Comparison of ENCODE assay signal across 27 cellular contexts in genomic region chr6:137646506-137646905, GRCh38.
"Had no signal": no experiment of that assay in that cellular context is flagged by ENCODE, and none has a peak within 500 bp of the region (broad histone marks: within the 10 kb centered on the region; RNA-seq: fewer than 3 reads in every experiment).

No MANE protein-coding gene starts in this region.

- H3K27ac ChIP-seq: adrenal gland, KMS-11, RWPE1, SJCRH30 had no signal

- DNase-seq: activated CD4-positive, alpha-beta T cell treated with anti-CD3 and anti-CD28 coated beads, Interleukin-2, amount 10 ng/mL, durations not matched to agents 24 days and 14 days; activated CD4-positive, alpha-beta T cell treated with anti-CD3 and anti-CD28 coated beads, Interleukin-2, amount 50 U/mL, for 48 hours; activated CD4-positive, CD25-positive, alpha-beta regulatory T cell treated with anti-CD3 and anti-CD28 coated beads, Interleukin-2, amount 50 U/mL, for 72 hours; activated CD8-positive, alpha-beta memory T cell treated with anti-CD3 and anti-CD28 coated beads, Interleukin-2, amount 10 ng/mL, durations not matched to agents 7 days and 5 days; activated effector memory CD4-positive, alpha-beta T cell treated with anti-CD3 and anti-CD28 coated beads, Interleukin-2, amount 50 U/mL, for 16 hours; activated naive CD4-positive, alpha-beta T cell treated with anti-CD3 and anti-CD28 coated beads for 36 hours; activated naive CD8-positive, alpha-beta T cell treated with anti-CD3 and anti-CD28 coated beads for 36 hours; activated T-cell treated with anti-CD3 and anti-CD28 coated beads, Interleukin-2, amount 50 U/mL, for 24 hours; adrenal gland; anterior cingulate cortex; cerebellar nuclear complex; MV-4-11; NCI-H1092 treated with DMSO at 0.1 percent for 48 hours; NCI-H1417 treated with DMSO at 0.1 percent for 48 hours; NCI-H1694 treated with DMSO at 0.1 percent for 48 hours; NCI-H2029 treated with DMSO at 0.1 percent for 48 hours; NCI-H510A treated with DMSO at 0.1 percent for 48 hours; NCI-H69; NK-92 treated with Interleukin-12 subunit alpha and Interleukin-12 subunit beta, amount 100 ng/mL, for 24 hours; OCI-M1; Right ventricle myocardium superior; SJCRH30; SK-N-SH; T-helper 1 cell had no signal

- H3K4me3 ChIP-seq: adrenal gland, SJCRH30 had no signal

- ATAC-seq: activated CD8-positive, alpha-beta memory T cell treated with anti-CD3 and anti-CD28 coated beads, Interleukin-2, amount 10 ng/mL, durations not matched to agents 7 days and 5 days; Panc1 had no signal
